Comparison of ENCODE assay signal across 11 cellular contexts in genomic region chr1:161115132-161115711, GRCh38. TPM values are rescaled to one million over a fixed set of nuclear protein-coding genes. Genes with fewer than 3 reads are reported as not detected.
DNase-seq lines count a peak whose midpoint lies in the region; ATAC-seq, FAIRE-seq and TF ChIP-seq lines count a peak whose summit lies in the region.
"Had no signal": no experiment of that assay in that cellular context is flagged by ENCODE, and none has a peak within 500 bp of the region (broad histone marks: within the 10 kb centered on the region; RNA-seq: fewer than 3 reads in every experiment).

No MANE protein-coding gene starts in this region.

- CTCF ChIA-PET in T-cell (lab: Charles Lee) = no interaction called here

- ATAC-seq in T-cell (replicated peaks in 1 of 4) (no peak), right cardiac atrium (no peak), GM21381 (IDR thresholded peaks at IDR 0.05; ENCODE audit: unreplicated experiment) (no peak)
- ATAC-seq: left colon had no signal

- 91% methylated on average over 12 of the region's 12 CpGs for WGBS in right cardiac atrium

- no peaks in the 10 kb centered on the region for H3K9me3 Mint-ChIP-seq in T-cell

- H3K4me1 ChIP-seq in right cardiac atrium (ENCODE audit: control insufficient read depth, insufficient read depth, low read length) = peaks cover 16% of the 10 kb centered on the region

- H3K4me3 ChIP-seq in epithelial cell of proximal tubule (ENCODE audit: low read depth, low read length) (no peak overlapping the region), right cardiac atrium (ENCODE audit: low read length) (no peak overlapping the region)

- peak overlapping the region in 2 of 3 donors; percentile 89 to 96 for H3K4me3 Mint-ChIP-seq in T-cell

- peak overlapping the region in 1 of 2 donors; percentile 44 for H3K27ac Mint-ChIP-seq in T-cell

- H3K4me1 Mint-ChIP-seq in T-cell = peaks cover 77 to 80% (median 78%) of the 10 kb centered on the region in 3 donors

- H3K9me3 ChIP-seq in right cardiac atrium (ENCODE audit: control insufficient read depth, low read length) = no peaks in the 10 kb centered on the region

- no peaks in the 10 kb centered on the region for H3K27me3 Mint-ChIP-seq in T-cell

- DNase-seq in stimulated activated CD4-positive, alpha-beta T cell treated with anti-CD3 and anti-CD28 coated beads, Interleukin-15, amount 100 ng/mL, for 48 hours (ENCODE audit: low read depth in 2 of 2) = peak; percentile 41 to 51
- no peak for DNase-seq in stimulated activated CD4-positive, alpha-beta T cell treated with anti-CD3 and anti-CD28 coated beads, Interleukin-12 subunit alpha, Interleukin-12 subunit beta, amount 100 ng/mL, for 4 hours
- DNase-seq in T-cell = no peak
- DNase-seq in epithelial cell of proximal tubule (ENCODE audit: low read depth) = peak; percentile 86
- peak; percentile 68 for DNase-seq in urothelium cell line (ENCODE audit: low spot score)
- DNase-seq in right cardiac atrium = no peak
- DNase-seq in middle frontal gyrus (ENCODE audit: extremely low spot score, low spot score) = no peak
- DNase-seq: activated effector memory CD4-positive, alpha-beta T cell treated with Interleukin-2 at 50 U/mL for 16 hours; H7; left colon had no signal

- H3K27ac ChIP-seq in right cardiac atrium (ENCODE audit: low read length) = no peak overlapping the region

- no peak for TF ChIP-seq CTCF in epithelial cell of proximal tubule (conservative IDR thresholded peaks at IDR 0.05; ENCODE audit: low read depth, low read length)

- peak; percentile 53 for FAIRE-seq in urothelium cell line (lab: Jason Lieb, UNC)

- POLR2A ChIA-PET in T-cell (lab: Charles Lee) = interaction anchor here in 1 of 2 donors (1.2 kb wide), 1 partner anchor 10 kb away, joined by 3 read pairs; no protein-coding TSS in a partner anchor

- intact Hi-C loops in right cardiac atrium (cut with DNase I) = no loop called here

- no peaks in the 10 kb centered on the region for H3K27me3 ChIP-seq in right cardiac atrium (ENCODE audit: control insufficient read depth, insufficient read depth)

- peaks cover 9% of the 10 kb centered on the region for H3K36me3 Mint-ChIP-seq in T-cell

RNA-seq across cellular contexts. Expression of gene PFDN2, which starts 2.6 kb away (rescaled TPM):
- 10 to 100 TPM; 32.4 to 48.3 (median 42.1) TPM for total RNA-seq in T-cell
- 102 and 103 TPM in 2 replicates for total RNA-seq in epithelial cell of proximal tubule
- 10 to 100 TPM; 44.9 to 58.6 (median 51.5) TPM for total RNA-seq in right cardiac atrium
- 151 TPM for polyA plus RNA-seq in right cardiac atrium

RNA-seq across cellular contexts. Expression of gene NIT1, which starts 2.7 kb away (rescaled TPM):
- total RNA-seq in T-cell (10 to 100 TPM; 23.4 to 44.7 (median 41.7) TPM), epithelial cell of proximal tubule (34.2 and 55.9 TPM in 2 replicates), right cardiac atrium (10 to 100 TPM; 28.0 to 33.5 (median 30.4) TPM)
- 29.7 TPM for polyA plus RNA-seq in right cardiac atrium

RNA-seq across cellular contexts. Expression of gene KLHDC9, which starts 17.1 kb away (rescaled TPM):
- total RNA-seq in T-cell (1 to 10 TPM in 1 of 5 donors, under 1 TPM in 2, not detected in 2; 0.82 to 1.6 (median 0.86) TPM), epithelial cell of proximal tubule (2.6 and 6.5 TPM in 2 replicates), right cardiac atrium (1 to 10 TPM; 3.4 to 5.4 (median 4.4) TPM)
- 5.1 TPM for polyA plus RNA-seq in right cardiac atrium

RNA-seq across cellular contexts. Expression of gene DEDD, which starts 17.2 kb away (rescaled TPM):
- total RNA-seq in T-cell (10 to 100 TPM; 34.3 to 43.6 (median 40.6) TPM), epithelial cell of proximal tubule (22.8 and 24.7 TPM in 2 replicates), right cardiac atrium (10 to 100 TPM; 26.3 to 30.6 (median 28.7) TPM)
- 15.5 TPM for polyA plus RNA-seq in right cardiac atrium

RNA-seq across cellular contexts. Expression of gene NECTIN4, which starts 25.9 kb away (rescaled TPM):
- total RNA-seq in T-cell (under 1 TPM in 1 of 5 donors, not detected in 4; 0.06 TPM), epithelial cell of proximal tubule (3.0 and 6.1 TPM in 2 replicates), right cardiac atrium (not detected)
- polyA plus RNA-seq in right cardiac atrium = 0.02 TPM
- total RNA-seq: H7 had no signal

Comparison
In these comparisons a context has a peak if more than half of its experiments do, and no peak if none do; other contexts are left out.
1. DNase-seq: peak in stimulated activated CD4-positive, alpha-beta T cell treated with anti-CD3 and anti-CD28 coated beads, Interleukin-15, amount 100 ng/mL, for 48 hours (2 of 2), epithelial cell of proximal tubule (single experiment) and urothelium cell line (single experiment); none in stimulated activated CD4-positive, alpha-beta T cell treated with anti-CD3 and anti-CD28 coated beads, Interleukin-12 subunit alpha, Interleukin-12 subunit beta, amount 100 ng/mL, for 4 hours (single experiment), T-cell (0 of 34), right cardiac atrium (0 of 3) and middle frontal gyrus (single experiment).